In genomic region chr1:175013445-175013844, GRCh38 we compare ENCODE assay signal across 1 cellular context.
TF ChIP-seq lines count a peak whose summit lies in the region.

No MANE protein-coding gene starts in this region.

TF ChIP-seq in HEK293, 187 proteins besides CTCF, POLR2A, EP300 and RAD21 (continued from another document):
- TF ChIP-seq ZNF530 (tag by site-specific recombination; IDR thresholded peaks at IDR 0.05; ENCODE audit: low read depth): no peak
